1 cellular context compared by ENCODE assay signal in genomic region chr5:98248949-98249348, GRCh38.
TF ChIP-seq lines count a peak whose summit lies in the region.

No MANE protein-coding gene starts in this region.

TF ChIP-seq in SK-N-SH, 30 proteins besides CTCF, POLR2A, EP300 and RAD21 (continued from another document):
- TF ChIP-seq RXRA (IDR thresholded peaks at IDR 0.05; ENCODE audit: borderline replicate concordance, low read depth) (no peak), GABPA (IDR thresholded peaks at IDR 0.05; ENCODE audit: low read depth) (no peak), CHD2 (IDR thresholded peaks at IDR 0.05; ENCODE audit: low read length, partially characterized antibody) (no peak), TCF12 (IDR thresholded peaks at IDR 0.05) (peak; percentile 40; the same call in 1 of the 2 replicates), NRF1 (IDR thresholded peaks at IDR 0.05; ENCODE audit: low read depth, low read length) (no peak), SIN3A (IDR thresholded peaks at IDR 0.05; ENCODE audit: borderline replicate concordance, low read depth, low read length) (no peak), ELF1 (IDR thresholded peaks at IDR 0.05) (no peak), MEF2A (IDR thresholded peaks at IDR 0.05; ENCODE audit: borderline replicate concordance, low read depth) (no peak), EZH2phosphoT487 (IDR thresholded peaks at IDR 0.05; ENCODE audit: borderline replicate concordance, low read depth) (no peak), ZBTB33 (IDR thresholded peaks at IDR 0.05; ENCODE audit: borderline replicate concordance, low read depth) (no peak), FOSL2 (IDR thresholded peaks at IDR 0.05; ENCODE audit: borderline replicate concordance, low read depth) (peak; percentile 55; the same call in 1 of the 2 replicates), USF1 (IDR thresholded peaks at IDR 0.05; ENCODE audit: borderline replicate concordance, low read depth) (no peak), MAX (IDR thresholded peaks at IDR 0.05; ENCODE audit: low read depth) (0 out of 2 replicates have a peak, but pooled peaks have one; percentile 22), MXI1 (IDR thresholded peaks at IDR 0.05; ENCODE audit: low read depth, low read length) (no peak), REST (IDR thresholded peaks at IDR 0.05; ENCODE audit: low read depth, low read length) (no peak), RCOR1 (IDR thresholded peaks at IDR 0.05; ENCODE audit: low read length) (no peak), TAF1 (IDR thresholded peaks at IDR 0.05; ENCODE audit: borderline replicate concordance, low read depth, low read length) (no peak)
